Comparison of ENCODE assay signal across 8 cellular contexts in genomic region chr15:55993111-55993803, GRCh38. TPM values are rescaled to one million over a fixed set of nuclear protein-coding genes. Genes with fewer than 3 reads are reported as not detected.
DNase-seq lines count a peak whose midpoint lies in the region; TF ChIP-seq lines count a peak whose summit lies in the region.

TSS of gene NEDD4 (minus strand) at chr15:55993612. CDS start at chr15:55993555, 57 bp downstream.

- H3K9ac ChIP-seq in Loucy (ENCODE audit: low read depth, low read length, poor library complexity, severe bottlenecking): peak within 1 kb of the TSS; percentile 85
- H3K9ac ChIP-seq in SK-N-MC (ENCODE audit: insufficient read length): peak within 1 kb of the TSS; percentile 83

- no peaks in the 10 kb centered on the region for H4K20me1 ChIP-seq in Loucy (ENCODE audit: insufficient read depth, low read length, poor library complexity, severe bottlenecking)

- H3F3A ChIP-seq in Loucy (ENCODE audit: low read depth): no peaks in the 10 kb centered on the region

- H3K27ac ChIP-seq in SK-N-MC (no peak within 1 kb of the TSS; the same call in 1 of the 2 replicates), suprapubic skin (peak within 1 kb of the TSS; percentile 94)

- DNase-seq in ELF-1 (ENCODE audit: low read depth, low spot score): peak; percentile 85
- DNase-seq in H7: peak; percentile 91
- no peak for DNase-seq in SK-N-MC (ENCODE audit: low read depth, low spot score)
- DNase-seq in activated naive CD4-positive, alpha-beta T cell treated with anti-CD3 and anti-CD28 coated beads, Interleukin-2, amount 50 U/mL, for 16 hours: peak; percentile 79
- DNase-seq in globus pallidus (ENCODE audit: low spot score): peak; percentile 87
- peak; percentile 82 for DNase-seq in occipital lobe (lab: John Stamatoyannopoulos, UW)
- peak; percentile 90 to 91 for DNase-seq in suprapubic skin (ENCODE audit: low spot score in 2 of 2)

- peaks cover 1% of the 10 kb centered on the region; the same call in 1 of the 2 replicates for H3K27me3 ChIP-seq in H7 (ENCODE audit: control insufficient read depth, insufficient read depth, low read length)
- H3K27me3 ChIP-seq in Loucy (ENCODE audit: insufficient read depth, low read length, poor library complexity, severe bottlenecking): no peaks in the 10 kb centered on the region
- H3K27me3 ChIP-seq in suprapubic skin: no peaks in the 10 kb centered on the region

- TF ChIP-seq CTCF in Loucy (conservative IDR thresholded peaks at IDR 0.05; ENCODE audit: low read length): peak; percentile 46
- peak in 1 of 2 donors; percentile 70 for TF ChIP-seq CTCF in suprapubic skin (IDR thresholded peaks at IDR 0.05)

- H3K4me2 ChIP-seq in Loucy (ENCODE audit: low read depth, low read length, poor library complexity, severe bottlenecking): peak within 1 kb of the TSS; percentile 91

- 0% methylated on average over 29 of the region's 83 CpGs for WGBS in suprapubic skin

- H3K9me2 ChIP-seq in Loucy (replicated peaks; ENCODE audit: low read depth, low read length): no peaks in the 10 kb centered on the region

- H3K79me2 ChIP-seq in Loucy (ENCODE audit: insufficient read depth, low read length): peaks cover 38% of the 10 kb centered on the region

- TF ChIP-seq POLR2A in suprapubic skin (IDR thresholded peaks at IDR 0.05): peak in 1 of 2 donors; percentile 16

- no peaks in the 10 kb centered on the region for H3K9me3 ChIP-seq in Loucy (ENCODE audit: insufficient read depth, low read depth, low read length)
- H3K9me3 ChIP-seq in SK-N-MC (ENCODE audit: low read depth, low read length): no peaks in the 10 kb centered on the region
- no peaks in the 10 kb centered on the region for H3K9me3 ChIP-seq in suprapubic skin

- H3K4me3 ChIP-seq in H7 (ENCODE audit: insufficient read depth, low read depth, low read length): peak within 1 kb of the TSS; percentile 73
- peak within 1 kb of the TSS; percentile 84 for H3K4me3 ChIP-seq in Loucy (ENCODE audit: low read length, poor library complexity, severe bottlenecking)
- peak within 1 kb of the TSS; percentile 88 for H3K4me3 ChIP-seq in SK-N-MC
- peak within 1 kb of the TSS; percentile 74 for H3K4me3 ChIP-seq in suprapubic skin

- H2AFZ ChIP-seq in Loucy (ENCODE audit: low read length): peak within 1 kb of the TSS; percentile 96

- no peak for TF ChIP-seq EP300 in suprapubic skin (IDR thresholded peaks at IDR 0.05)

- H3K36me3 ChIP-seq in H7 (replicated peaks; ENCODE audit: control insufficient read depth, insufficient read depth, low read length) (no peaks in the 10 kb centered on the region), Loucy (ENCODE audit: insufficient read depth, low read length) (no peaks in the 10 kb centered on the region), SK-N-MC (ENCODE audit: insufficient read depth, low read length) (no peaks in the 10 kb centered on the region), suprapubic skin (no peaks in the 10 kb centered on the region)

- peaks cover 29% of the 10 kb centered on the region for H3K4me1 ChIP-seq in Loucy (ENCODE audit: insufficient read depth, low read length, poor library complexity, severe bottlenecking)
- peaks cover 40% of the 10 kb centered on the region for H3K4me1 ChIP-seq in suprapubic skin

RNA-seq across cellular contexts. Expression of gene NEDD4, which starts in this region (rescaled TPM):
- 3.7 and 4.1 TPM in 2 replicates for total RNA-seq in H7 (2014; rRNA removed; shearing (Covaris generic))
- total RNA-seq in occipital lobe (7.2 TPM), suprapubic skin (10 to 100 TPM; 16.1 to 55.3 (median 26.6) TPM)
